9 cellular contexts compared by ENCODE assay signal in genomic region chr12:93109794-93110203, GRCh38.
DNase-seq lines count a peak whose midpoint lies in the region; ATAC-seq, FAIRE-seq and TF ChIP-seq lines count a peak whose summit lies in the region.
"Had no signal": no experiment of that assay in that cellular context is flagged by ENCODE, and none has a peak within 500 bp of the region (broad histone marks: within the 10 kb centered on the region; RNA-seq: fewer than 3 reads in every experiment).

No MANE protein-coding gene starts in this region.

- H3K4me2 ChIP-seq in GM23248 (ENCODE audit: unreplicated experiment), result peak overlapping the region; percentile 79
- H3K4me2 ChIP-seq in K562 (ENCODE audit: insufficient read depth, low read length), result no peak overlapping the region

- peak overlapping the region; percentile 38; the same call in 1 of the 2 replicates for H3K27ac ChIP-seq in GM23248
- H3K27ac ChIP-seq in K562 (ENCODE audit: extremely low read depth, low read depth, low read length), result no peak overlapping the region
- H3K27ac ChIP-seq: SJCRH30 had no signal

- intact Hi-C loops in K562 (cut with micrococcal nuclease), result no loop called here
- intact Hi-C loops in CD14-positive monocyte (cut with micrococcal nuclease), result no loop called here

- H2AFZ ChIP-seq in GM23248 (peak overlapping the region; percentile 33; the same call in 1 of the 2 replicates), K562 (ENCODE audit: low read depth, low read length) (peak overlapping the region; percentile 49)

- no peaks in the 10 kb centered on the region for H3K36me3 Mint-ChIP-seq in CD14-positive monocyte

- H3K4me1 ChIP-seq in GM23248 (ENCODE audit: insufficient read depth), result peaks cover 44% of the 10 kb centered on the region
- peaks cover under 1 to 12% of the 10 kb centered on the region in 2 experiments; a peak in 3 of 5 replicates for H3K4me1 ChIP-seq in K562 (replicated peaks in 1 of 2; ENCODE audit: control insufficient read depth in 2 of 2, insufficient read depth in 2 of 2, low read length in 2 of 2)

- H4K20me1 ChIP-seq in GM23248 (ENCODE audit: insufficient read depth) (no peaks in the 10 kb centered on the region), K562 (replicated peaks; ENCODE audit: control insufficient read depth, insufficient read depth, low read length) (no peaks in the 10 kb centered on the region)

- H3K9ac ChIP-seq in GM23248 (no peak overlapping the region), K562 (ENCODE audit: insufficient read depth in 1 of 2, low read depth in 2 of 2, low read length in 2 of 2) (no peak overlapping the region)

- no peak for TF ChIP-seq EP300 in K562 (IDR thresholded peaks at IDR 0.05; ENCODE audit: low read length)

- FAIRE-seq in K562 (lab: Jason Lieb, UNC), result no peak

- DNase-seq in GM13977 (ENCODE audit: low spot score), result peak; percentile 42
- DNase-seq in GM23248, result peak; percentile 43
- no peak for DNase-seq in K562 (ENCODE audit: extremely low read depth in 1 of 4, low spot score in 3 of 4)
- DNase-seq in stimulated activated CD4-positive, alpha-beta T cell treated with anti-CD3 and anti-CD28 coated beads, Interleukin-12 subunit alpha, Interleukin-12 subunit beta, amount 100 ng/mL, for 48 hours (ENCODE audit: low read depth in 2 of 3, low spot score in 1 of 3), result peak; percentile 7 to 34 (median 20)
- DNase-seq in CD14-positive monocyte (ENCODE audit: low spot score), result no peak
- no peak for DNase-seq in GM03348 (ENCODE audit: low spot score)
- DNase-seq: NCI-H2081 treated with DMSO at 0.1 percent for 48 hours, SJCRH30 had no signal

- in situ Hi-C loops in GM13977 (cut with MboI; ENCODE audit: low pct_unique_long_range_greater_than_20kb, low sequenced_read_pairs, unreplicated experiment), result no loop called here
- in situ Hi-C loops in GM23248 (cut with MboI), result no loop called here
- in situ Hi-C loops in K562 (cut with MboI), result no loop called here

- H3F3A ChIP-seq in GM23248 (ENCODE audit: insufficient read depth), result peaks cover 32% of the 10 kb centered on the region

- CTCF ChIA-PET in K562 (lab: Yijun Ruan, JAX; ENCODE audit: low intra/inter-chr PET ratio), result no interaction called here

- H3K9me1 ChIP-seq in K562 (ENCODE audit: control insufficient read depth, insufficient read depth, low read length), result no peaks in the 10 kb centered on the region

- POLR2A ChIA-PET in K562 (lab: Yijun Ruan, JAX), result interaction anchor here (0.6 to 2.5 kb wide), 3 partner anchors 11 to 110 kb away, joined by 3 to 7 read pairs (median 3); no protein-coding TSS in a partner anchor

- peaks cover 16% of the 10 kb centered on the region for H3K4me1 Mint-ChIP-seq in CD14-positive monocyte

- H3K27me3 Mint-ChIP-seq in CD14-positive monocyte (ENCODE audit: low read depth in 3 of 3), result peaks cover 0 to 3% (median 0%) of the 10 kb centered on the region in 3 donors

- H3K36me3 ChIP-seq in GM23248 (ENCODE audit: low read depth), result no peaks in the 10 kb centered on the region
- H3K36me3 ChIP-seq in K562 (ENCODE audit: control insufficient read depth, insufficient read depth, low read length), result no peaks in the 10 kb centered on the region
- H3K36me3 ChIP-seq: SJCRH30 had no signal

- BruUV-seq in K562 (replicated peaks; lab: Mats Ljungman, UMichigan), result no TSS peak

- no peak for TF ChIP-seq RAD21 in K562 (CRISPR knock-in tag; conservative IDR thresholded peaks at IDR 0.05 in 1 of 2, IDR thresholded peaks at IDR 0.05 in 1 of 2)

- no peak overlapping the region for H3K27ac Mint-ChIP-seq in CD14-positive monocyte

- TF ChIP-seq CTCF in GM13977 (IDR thresholded peaks at IDR 0.05; ENCODE audit: extremely low read depth, insufficient read depth, missing control alignments) (no peak), K562 (IDR thresholded peaks at IDR 0.05 in 2 of 3, conservative IDR thresholded peaks at IDR 0.05 in 1 of 3; ENCODE audit: insufficient read depth in 2 of 3, low read depth in 1 of 3, low read length in 3 of 3) (no peak), CD14-positive monocyte (IDR thresholded peaks at IDR 0.05) (no peak)

- no peaks in the 10 kb centered on the region for H3K9me2 ChIP-seq in GM23248 (ENCODE audit: insufficient read depth)

- H3K79me2 ChIP-seq in GM23248 (ENCODE audit: insufficient read depth) (no peaks in the 10 kb centered on the region), K562 (ENCODE audit: control insufficient read depth, insufficient read depth, low read length) (no peaks in the 10 kb centered on the region)

- TF ChIP-seq POLR2A in K562 (conservative IDR thresholded peaks at IDR 0.05), result no peak

- no peak overlapping the region for H3K4me3 Mint-ChIP-seq in CD14-positive monocyte

- H3K9me3 ChIP-seq in GM23248 (ENCODE audit: low read depth) (no peaks in the 10 kb centered on the region), K562 (replicated peaks; ENCODE audit: control insufficient read depth, insufficient read depth, low read depth, low read length) (peaks cover 4% of the 10 kb centered on the region; the same call in 1 of the 2 replicates)
- H3K9me3 ChIP-seq: SJCRH30 had no signal

- no peak for ATAC-seq in K562
- no peak for ATAC-seq in GM19397 (IDR thresholded peaks at IDR 0.05; ENCODE audit: unreplicated experiment)

- H3K4me3 ChIP-seq in GM23248 (no peak overlapping the region), K562 (no peak overlapping the region)
- H3K4me3 ChIP-seq: SJCRH30 had no signal

- no peaks in the 10 kb centered on the region for H3K27me3 ChIP-seq in GM23248 (replicated peaks; ENCODE audit: insufficient read depth)
- H3K27me3 ChIP-seq in K562 (ENCODE audit: control insufficient read depth in 2 of 2, insufficient read depth in 2 of 2, low read length in 2 of 2), result no peaks in the 10 kb centered on the region
- H3K27me3 ChIP-seq: SJCRH30 had no signal

- peaks cover 0 to 7% (median 3%) of the 10 kb centered on the region in 7 donors for H3K9me3 Mint-ChIP-seq in CD14-positive monocyte

- WGBS in GM23248 (ENCODE audit: low coverage in 1 of 2, low lambda C conversion rate in 2 of 2, missing lambda C conversion rate in 2 of 2), 2 experiments, result 27 to 28% methylated on average over 4 of the region's 4 CpGs
- WGBS in K562 (ENCODE audit: insufficient coverage, low coverage, missing lambda C conversion rate), result 23% methylated on average over 4 of the region's 4 CpGs

TF ChIP-seq in K562, 482 proteins besides CTCF, POLR2A, EP300 and RAD21 (continues in another document):
- TF ChIP-seq FOSL1 (tag; conservative IDR thresholded peaks at IDR 0.05), result 0 out of 2 replicates have a peak, but pooled peaks have one; percentile 39
- TF ChIP-seq VEZF1 (CRISPR knock-in tag; IDR thresholded peaks at IDR 0.05), result no peak
- TF ChIP-seq, protein P1, sequence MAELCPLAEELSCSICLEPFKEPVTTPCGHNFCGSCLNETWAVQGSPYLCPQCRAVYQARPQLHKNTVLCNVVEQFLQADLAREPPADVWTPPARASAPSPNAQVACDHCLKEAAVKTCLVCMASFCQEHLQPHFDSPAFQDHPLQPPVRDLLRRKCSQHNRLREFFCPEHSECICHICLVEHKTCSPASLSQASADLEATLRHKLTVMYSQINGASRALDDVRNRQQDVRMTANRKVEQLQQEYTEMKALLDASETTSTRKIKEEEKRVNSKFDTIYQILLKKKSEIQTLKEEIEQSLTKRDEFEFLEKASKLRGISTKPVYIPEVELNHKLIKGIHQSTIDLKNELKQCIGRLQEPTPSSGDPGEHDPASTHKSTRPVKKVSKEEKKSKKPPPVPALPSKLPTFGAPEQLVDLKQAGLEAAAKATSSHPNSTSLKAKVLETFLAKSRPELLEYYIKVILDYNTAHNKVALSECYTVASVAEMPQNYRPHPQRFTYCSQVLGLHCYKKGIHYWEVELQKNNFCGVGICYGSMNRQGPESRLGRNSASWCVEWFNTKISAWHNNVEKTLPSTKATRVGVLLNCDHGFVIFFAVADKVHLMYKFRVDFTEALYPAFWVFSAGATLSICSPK (IDR thresholded peaks at IDR 0.05; ENCODE audit: borderline replicate concordance), result no peak
- TF ChIP-seq ZNF584 (CRISPR knock-in tag; IDR thresholded peaks at IDR 0.05; ENCODE audit: low read depth), result no peak
- no peak for TF ChIP-seq PHB2 (IDR thresholded peaks at IDR 0.05; ENCODE audit: low read depth)
- no peak for TF ChIP-seq ARID1B (IDR thresholded peaks at IDR 0.05)
- TF ChIP-seq ILK (tag; IDR thresholded peaks at IDR 0.05; ENCODE audit: borderline replicate concordance, low read depth), result no peak
- TF ChIP-seq BHLHE40 (IDR thresholded peaks at IDR 0.05; ENCODE audit: low read length), result peak; percentile 82
- TF ChIP-seq JUN (IDR thresholded peaks at IDR 0.05; ENCODE audit: borderline replicate concordance, low read depth, low read length), result no peak
- no peak for TF ChIP-seq JUN (CRISPR knock-in tag; IDR thresholded peaks at IDR 0.05; ENCODE audit: borderline replicate concordance)
- TF ChIP-seq L3MBTL2 (IDR thresholded peaks at IDR 0.05), result peak; percentile 21; the same call in 1 of the 2 replicates
- no peak for TF ChIP-seq JUNB (CRISPR knock-in tag; conservative IDR thresholded peaks at IDR 0.05)
- TF ChIP-seq NR2C2 (CRISPR knock-in tag; IDR thresholded peaks at IDR 0.05), result no peak
- TF ChIP-seq NR2C2 (tag; IDR thresholded peaks at IDR 0.05), result no peak
- peak; percentile 35; the same call in 1 of the 2 replicates for TF ChIP-seq EGR1 (conservative IDR thresholded peaks at IDR 0.05)
- TF ChIP-seq, protein P2, sequence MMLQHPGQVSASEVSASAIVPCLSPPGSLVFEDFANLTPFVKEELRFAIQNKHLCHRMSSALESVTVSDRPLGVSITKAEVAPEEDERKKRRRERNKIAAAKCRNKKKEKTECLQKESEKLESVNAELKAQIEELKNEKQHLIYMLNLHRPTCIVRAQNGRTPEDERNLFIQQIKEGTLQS (IDR thresholded peaks at IDR 0.05), result peak; percentile 44; the same call in 1 of the 2 replicates
- TF ChIP-seq, protein P2 (CRISPR knock-in tag; conservative IDR thresholded peaks at IDR 0.05), result no peak
- no peak for TF ChIP-seq ZBTB8A (IDR thresholded peaks at IDR 0.05; ENCODE audit: partially characterized antibody)
- TF ChIP-seq KLF6 (CRISPR knock-in tag; IDR thresholded peaks at IDR 0.05; ENCODE audit: borderline replicate concordance), result no peak

Comparison
In these comparisons a context has a peak if more than half of its experiments do, and no peak if none do; other contexts are left out.
1. DNase-seq: peak in GM13977 (single experiment), GM23248 (single experiment) and stimulated activated CD4-positive, alpha-beta T cell treated with anti-CD3 and anti-CD28 coated beads, Interleukin-12 subunit alpha, Interleukin-12 subunit beta, amount 100 ng/mL, for 48 hours (3 of 3); none in K562 (0 of 4), CD14-positive monocyte (single experiment) and GM03348 (single experiment).